27 cellular contexts compared by ENCODE assay signal in the genomic region with DNA sequence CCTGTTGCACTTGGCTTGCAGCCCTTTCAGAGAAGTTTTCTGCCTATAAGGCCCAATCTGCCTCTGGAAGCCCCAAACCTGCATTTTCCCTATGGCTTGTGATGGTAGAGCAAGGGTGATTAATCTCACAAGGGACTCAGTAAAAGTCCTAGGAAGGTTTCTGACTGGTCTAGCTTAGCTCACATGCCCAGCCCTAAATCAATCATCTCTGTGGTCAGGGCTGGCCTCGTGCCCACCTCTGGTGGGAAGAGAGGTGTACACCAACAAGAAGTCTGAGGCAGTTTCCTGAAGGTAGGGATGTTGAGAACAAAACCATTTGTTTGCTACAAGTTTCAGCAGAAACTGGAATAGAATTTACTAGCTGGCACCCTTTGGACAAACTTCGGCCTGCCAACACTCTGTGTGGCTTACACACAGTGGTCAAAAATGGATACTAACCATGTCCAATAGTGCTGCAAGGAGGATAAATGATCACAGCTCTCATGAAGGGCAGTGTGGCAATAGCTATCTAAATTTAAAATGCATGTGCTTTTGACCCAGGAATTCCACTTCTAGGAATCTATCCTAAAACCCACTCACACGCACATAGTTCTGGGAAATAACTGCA.
A peak's percentile ranks its signal among the peaks of the same experiment; 100 is the strongest.
DNase-seq lines count a peak whose midpoint lies in the region; ATAC-seq, FAIRE-seq and TF ChIP-seq lines count a peak whose summit lies in the region.
"Had no signal": no experiment of that assay in that cellular context is flagged by ENCODE, and none has a peak within 500 bp of the region (broad histone marks: within the 10 kb centered on the region; RNA-seq: fewer than 3 reads in every experiment).

No MANE protein-coding gene starts in this region.

- POLR2A ChIA-PET in K562 (lab: Yijun Ruan, JAX), result interaction anchor here (0.6 to 1.4 kb wide), 2 partner anchors 16 to 895 kb away, joined by 3 to 5 read pairs; no protein-coding TSS in a partner anchor
- POLR2A ChIA-PET in OCI-LY7 (lab: Charles Lee), result interaction anchor here (0.6 kb wide), 2 partner anchors 48 to 710 kb away, joined by 3 read pairs; no protein-coding TSS in a partner anchor

- 36% methylated on average over 3 of the region's 3 CpGs for WGBS in K562 (ENCODE audit: insufficient coverage, low coverage, missing lambda C conversion rate)

- no peak for FAIRE-seq in K562 (lab: Jason Lieb, UNC)
- FAIRE-seq: A204.1, islet of Langerhans had no signal

- no peaks in the 10 kb centered on the region for H3K9me1 ChIP-seq in K562 (ENCODE audit: control insufficient read depth, insufficient read depth, low read length)

- TF ChIP-seq CTCF in K562 (IDR thresholded peaks at IDR 0.05 in 2 of 3, conservative IDR thresholded peaks at IDR 0.05 in 1 of 3; ENCODE audit: insufficient read depth in 2 of 3, low read depth in 1 of 3, low read length in 3 of 3) (no peak), fibroblast of the aortic adventitia (IDR thresholded peaks at IDR 0.05; ENCODE audit: insufficient read depth, low read length) (no peak), OCI-LY7 (conservative IDR thresholded peaks at IDR 0.05; ENCODE audit: low read length) (no peak)

- TF ChIP-seq POLR2A in K562 (conservative IDR thresholded peaks at IDR 0.05), result no peak

- H3K27ac Mint-ChIP-seq in activated T-cell treated with anti-CD3 and anti-CD28 coated beads, Interleukin-2, amount 50 U/mL, for 72 hours, result no peak overlapping the region

- no peaks in the 10 kb centered on the region for H3K36me3 Mint-ChIP-seq in activated T-cell treated with anti-CD3 and anti-CD28 coated beads, Interleukin-2, amount 50 U/mL, for 72 hours (ENCODE audit: insufficient read depth in 2 of 2)

- H3K27me3 ChIP-seq in K562 (ENCODE audit: control insufficient read depth in 2 of 2, insufficient read depth in 2 of 2, low read length in 2 of 2), result no peaks in the 10 kb centered on the region
- H3K27me3 ChIP-seq: adrenal gland had no signal

- H4K20me1 ChIP-seq in K562 (replicated peaks; ENCODE audit: control insufficient read depth, insufficient read depth, low read length), result no peaks in the 10 kb centered on the region
- no peaks in the 10 kb centered on the region for H4K20me1 ChIP-seq in OCI-LY7 (ENCODE audit: insufficient read depth, low read length)

- ATAC-seq in K562, result peak; percentile 59; the same call in 2 of the 3 replicates
- no peak for ATAC-seq in activated T-cell treated with anti-CD3 and anti-CD28 coated beads, Interleukin-2, amount 50 U/mL, for 72 hours (replicated peaks in 1 of 2)
- ATAC-seq: Panc1, right cardiac atrium had no signal

- BruUV-seq in K562 (replicated peaks; lab: Mats Ljungman, UMichigan) (no TSS peak), OCI-LY7 (replicated peaks; lab: Mats Ljungman, UMichigan) (no TSS peak)

- no peak overlapping the region for H3K27ac ChIP-seq in K562 (ENCODE audit: extremely low read depth, low read depth, low read length)
- no peak overlapping the region for H3K27ac ChIP-seq in OCI-LY7 (ENCODE audit: low read depth, low read length, poor library complexity, severe bottlenecking)
- H3K27ac ChIP-seq: adrenal gland, esophagus squamous epithelium, VCaP had no signal

- no peaks in the 10 kb centered on the region for H3K4me1 Mint-ChIP-seq in activated T-cell treated with anti-CD3 and anti-CD28 coated beads, Interleukin-2, amount 50 U/mL, for 72 hours (ENCODE audit: low read depth)
- H3K4me1 Mint-ChIP-seq: central memory CD8-positive, alpha-beta T cell had no signal

- no peak overlapping the region for H3K9ac ChIP-seq in K562 (ENCODE audit: insufficient read depth in 1 of 2, low read depth in 2 of 2, low read length in 2 of 2)

- H3K27me3 Mint-ChIP-seq in activated T-cell treated with anti-CD3 and anti-CD28 coated beads, Interleukin-2, amount 50 U/mL, for 72 hours (ENCODE audit: low read depth), result peaks cover 8% of the 10 kb centered on the region

- H3K9me3 Mint-ChIP-seq in activated T-cell treated with anti-CD3 and anti-CD28 coated beads, Interleukin-2, amount 50 U/mL, for 72 hours, result peaks cover 2% of the 10 kb centered on the region in 2 donors

- DNase-seq in AG08395 (ENCODE audit: low spot score) (peak; percentile 72), LHCN-M2 (ENCODE audit: low read depth) (peak; percentile 11), K562 (ENCODE audit: extremely low read depth in 1 of 4, low spot score in 3 of 4) (peak in 1 of 4 experiments; percentile 33), fibroblast of the aortic adventitia (ENCODE audit: low read depth) (peak; percentile 88), OCI-LY7 (ENCODE audit: low spot score) (no peak), NCI-H774 (lab: John Stamatoyannopoulos, UW) (no peak), cerebellar nuclear complex (lab: John Stamatoyannopoulos, UW) (no peak)
- no peak for DNase-seq in activated T-cell treated with anti-CD3 and anti-CD28 coated beads, Interleukin-2, amount 50 U/mL, for 72 hours
- DNase-seq: activated CD8-positive, alpha-beta memory T cell treated with anti-CD3 and anti-CD28 coated beads, Interleukin-2, amount 50 U/mL, for 4 hours; activated effector memory CD4-positive, alpha-beta T cell treated with anti-CD3 and anti-CD28 coated beads, Interleukin-2, amount 50 U/mL, for 16 hours; adrenal gland; C1 segment of cervical spinal cord; effector CD4-positive, alpha-beta T cell; esophagus squamous epithelium; hippocampal formation; MV-4-11; NCI-H187; NCI-H2227 treated with DMSO at 0.1 percent for 48 hours; NCI-H748 treated with DMSO at 0.1 percent for 48 hours; right cardiac atrium; stimulated activated CD4-positive, alpha-beta T cell treated with anti-CD3 and anti-CD28 coated beads, Interleukin-15, amount 100 ng/mL, for 24 hours; T-helper 2 cell had no signal

- H3K79me2 ChIP-seq in K562 (ENCODE audit: control insufficient read depth, insufficient read depth, low read length), result no peaks in the 10 kb centered on the region
- H3K79me2 ChIP-seq in OCI-LY7 (ENCODE audit: insufficient read depth, low read depth, low read length), result no peaks in the 10 kb centered on the region

- H3K9me3 ChIP-seq in K562 (replicated peaks; ENCODE audit: control insufficient read depth, insufficient read depth, low read depth, low read length) (peaks cover 3% of the 10 kb centered on the region; the same call in 1 of the 2 replicates), OCI-LY7 (ENCODE audit: low read length) (no peaks in the 10 kb centered on the region)
- H3K9me3 ChIP-seq: adrenal gland, esophagus squamous epithelium had no signal

- CTCF ChIA-PET in K562 (lab: Yijun Ruan, JAX; ENCODE audit: low intra/inter-chr PET ratio), result no interaction called here
- CTCF ChIA-PET in OCI-LY7 (lab: Charles Lee; ENCODE audit: unreplicated experiment), result no interaction called here

- H2AFZ ChIP-seq in K562 (ENCODE audit: low read depth, low read length), result no peak overlapping the region
- H2AFZ ChIP-seq in OCI-LY7 (ENCODE audit: low read length), result no peak overlapping the region

- intact Hi-C loops in K562 (cut with micrococcal nuclease) (no loop called here), OCI-LY7 (cut with micrococcal nuclease; ENCODE audit: unreplicated experiment) (no loop called here)

- no peaks in the 10 kb centered on the region for H3K9me2 ChIP-seq in OCI-LY7 (ENCODE audit: insufficient read depth, low read length)

- H3K36me3 ChIP-seq in K562 (ENCODE audit: control insufficient read depth, insufficient read depth, low read length), result no peaks in the 10 kb centered on the region
- H3K36me3 ChIP-seq in OCI-LY7 (ENCODE audit: insufficient read depth, low read length), result no peaks in the 10 kb centered on the region
- H3K36me3 ChIP-seq: adrenal gland, esophagus squamous epithelium had no signal

- TF ChIP-seq RAD21 in K562 (CRISPR knock-in tag; conservative IDR thresholded peaks at IDR 0.05 in 1 of 2, IDR thresholded peaks at IDR 0.05 in 1 of 2), result no peak

- no peak overlapping the region for H3K4me3 Mint-ChIP-seq in activated T-cell treated with anti-CD3 and anti-CD28 coated beads, Interleukin-2, amount 50 U/mL, for 72 hours
- H3K4me3 Mint-ChIP-seq: central memory CD8-positive, alpha-beta T cell had no signal

- in situ Hi-C loops in K562 (cut with MboI), result no loop called here

- H3K4me1 ChIP-seq in K562 (replicated peaks in 1 of 2; ENCODE audit: control insufficient read depth in 2 of 2, insufficient read depth in 2 of 2, low read length in 2 of 2) (peaks cover 9 to 34% of the 10 kb centered on the region in 2 experiments), OCI-LY7 (ENCODE audit: insufficient read depth, low read length, poor library complexity, severe bottlenecking) (no peaks in the 10 kb centered on the region)
- H3K4me1 ChIP-seq: adrenal gland, esophagus squamous epithelium had no signal

- TF ChIP-seq EP300 in K562 (IDR thresholded peaks at IDR 0.05; ENCODE audit: low read length), result no peak

- H3K4me2 ChIP-seq in K562 (ENCODE audit: insufficient read depth, low read length), result no peak overlapping the region
- H3K4me2 ChIP-seq in OCI-LY7 (ENCODE audit: low read length), result no peak overlapping the region

- H3K4me3 ChIP-seq in K562 (no peak overlapping the region), fibroblast of the aortic adventitia (ENCODE audit: low read depth, low read length) (no peak overlapping the region), OCI-LY7 (ENCODE audit: low read depth, low read length, poor library complexity, severe bottlenecking) (no peak overlapping the region)
- H3K4me3 ChIP-seq: adrenal gland, esophagus squamous epithelium had no signal

TF ChIP-seq in K562, 482 proteins besides CTCF, POLR2A, EP300 and RAD21 (continues in another document):
- TF ChIP-seq, protein P1, sequence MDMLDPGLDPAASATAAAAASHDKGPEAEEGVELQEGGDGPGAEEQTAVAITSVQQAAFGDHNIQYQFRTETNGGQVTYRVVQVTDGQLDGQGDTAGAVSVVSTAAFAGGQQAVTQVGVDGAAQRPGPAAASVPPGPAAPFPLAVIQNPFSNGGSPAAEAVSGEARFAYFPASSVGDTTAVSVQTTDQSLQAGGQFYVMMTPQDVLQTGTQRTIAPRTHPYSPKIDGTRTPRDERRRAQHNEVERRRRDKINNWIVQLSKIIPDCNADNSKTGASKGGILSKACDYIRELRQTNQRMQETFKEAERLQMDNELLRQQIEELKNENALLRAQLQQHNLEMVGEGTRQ (CRISPR knock-in tag; IDR thresholded peaks at IDR 0.05), result peak; percentile 22; the same call in 1 of the 2 replicates
- no peak for TF ChIP-seq BRCA1 (IDR thresholded peaks at IDR 0.05)
- no peak for TF ChIP-seq BRCA1 (CRISPR knock-in tag; IDR thresholded peaks at IDR 0.05)
- TF ChIP-seq, protein P2, sequence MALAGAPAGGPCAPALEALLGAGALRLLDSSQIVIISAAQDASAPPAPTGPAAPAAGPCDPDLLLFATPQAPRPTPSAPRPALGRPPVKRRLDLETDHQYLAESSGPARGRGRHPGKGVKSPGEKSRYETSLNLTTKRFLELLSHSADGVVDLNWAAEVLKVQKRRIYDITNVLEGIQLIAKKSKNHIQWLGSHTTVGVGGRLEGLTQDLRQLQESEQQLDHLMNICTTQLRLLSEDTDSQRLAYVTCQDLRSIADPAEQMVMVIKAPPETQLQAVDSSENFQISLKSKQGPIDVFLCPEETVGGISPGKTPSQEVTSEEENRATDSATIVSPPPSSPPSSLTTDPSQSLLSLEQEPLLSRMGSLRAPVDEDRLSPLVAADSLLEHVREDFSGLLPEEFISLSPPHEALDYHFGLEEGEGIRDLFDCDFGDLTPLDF (CRISPR knock-in tag; IDR thresholded peaks at IDR 0.05), result no peak

Comparison
In these comparisons a context has a peak if more than half of its experiments do, and no peak if none do; other contexts are left out.
1. DNase-seq: peak in AG08395 (single experiment), LHCN-M2 (single experiment) and fibroblast of the aortic adventitia (single experiment); none in OCI-LY7 (single experiment), activated T-cell treated with anti-CD3 and anti-CD28 coated beads, Interleukin-2, amount 50 U/mL, for 72 hours (0 of 2), NCI-H774 (single experiment) and cerebellar nuclear complex (0 of 2).